Comparison of ENCODE assay signal across 1 cellular context in the genomic region with DNA sequence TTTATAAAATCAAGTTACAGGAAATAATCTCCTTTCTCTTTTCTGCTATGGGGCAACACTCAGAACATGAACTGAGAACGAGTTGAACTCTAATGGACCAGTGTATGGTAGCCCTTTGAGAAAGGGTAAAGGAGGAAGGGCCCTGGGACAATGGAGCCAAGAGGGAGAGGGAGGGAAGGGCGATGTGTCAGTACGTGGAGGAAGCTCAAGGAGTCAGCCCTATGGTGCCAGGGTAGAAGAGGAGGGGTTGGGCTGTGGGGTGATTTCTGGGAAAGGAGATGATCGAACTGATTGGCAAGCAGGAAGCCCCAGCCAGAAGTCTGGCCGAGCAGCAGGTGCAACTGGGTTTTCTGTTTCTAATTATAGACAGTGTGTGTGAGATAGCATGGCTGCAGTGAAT.
TF ChIP-seq lines count a peak whose summit lies in the region.

No MANE protein-coding gene starts in this region.

TF ChIP-seq in K562, 482 proteins besides CTCF, POLR2A, EP300 and RAD21 (continued from another document and continues in another):
- TF ChIP-seq, protein P1, sequence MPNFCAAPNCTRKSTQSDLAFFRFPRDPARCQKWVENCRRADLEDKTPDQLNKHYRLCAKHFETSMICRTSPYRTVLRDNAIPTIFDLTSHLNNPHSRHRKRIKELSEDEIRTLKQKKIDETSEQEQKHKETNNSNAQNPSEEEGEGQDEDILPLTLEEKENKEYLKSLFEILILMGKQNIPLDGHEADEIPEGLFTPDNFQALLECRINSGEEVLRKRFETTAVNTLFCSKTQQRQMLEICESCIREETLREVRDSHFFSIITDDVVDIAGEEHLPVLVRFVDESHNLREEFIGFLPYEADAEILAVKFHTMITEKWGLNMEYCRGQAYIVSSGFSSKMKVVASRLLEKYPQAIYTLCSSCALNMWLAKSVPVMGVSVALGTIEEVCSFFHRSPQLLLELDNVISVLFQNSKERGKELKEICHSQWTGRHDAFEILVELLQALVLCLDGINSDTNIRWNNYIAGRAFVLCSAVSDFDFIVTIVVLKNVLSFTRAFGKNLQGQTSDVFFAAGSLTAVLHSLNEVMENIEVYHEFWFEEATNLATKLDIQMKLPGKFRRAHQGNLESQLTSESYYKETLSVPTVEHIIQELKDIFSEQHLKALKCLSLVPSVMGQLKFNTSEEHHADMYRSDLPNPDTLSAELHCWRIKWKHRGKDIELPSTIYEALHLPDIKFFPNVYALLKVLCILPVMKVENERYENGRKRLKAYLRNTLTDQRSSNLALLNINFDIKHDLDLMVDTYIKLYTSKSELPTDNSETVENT (CRISPR knock-in tag; IDR thresholded peaks at IDR 0.05): no peak
- peak; percentile 18; the same call in 1 of the 2 replicates for TF ChIP-seq ZNF766 (CRISPR knock-in tag; conservative IDR thresholded peaks at IDR 0.05)
- TF ChIP-seq, protein P2, sequence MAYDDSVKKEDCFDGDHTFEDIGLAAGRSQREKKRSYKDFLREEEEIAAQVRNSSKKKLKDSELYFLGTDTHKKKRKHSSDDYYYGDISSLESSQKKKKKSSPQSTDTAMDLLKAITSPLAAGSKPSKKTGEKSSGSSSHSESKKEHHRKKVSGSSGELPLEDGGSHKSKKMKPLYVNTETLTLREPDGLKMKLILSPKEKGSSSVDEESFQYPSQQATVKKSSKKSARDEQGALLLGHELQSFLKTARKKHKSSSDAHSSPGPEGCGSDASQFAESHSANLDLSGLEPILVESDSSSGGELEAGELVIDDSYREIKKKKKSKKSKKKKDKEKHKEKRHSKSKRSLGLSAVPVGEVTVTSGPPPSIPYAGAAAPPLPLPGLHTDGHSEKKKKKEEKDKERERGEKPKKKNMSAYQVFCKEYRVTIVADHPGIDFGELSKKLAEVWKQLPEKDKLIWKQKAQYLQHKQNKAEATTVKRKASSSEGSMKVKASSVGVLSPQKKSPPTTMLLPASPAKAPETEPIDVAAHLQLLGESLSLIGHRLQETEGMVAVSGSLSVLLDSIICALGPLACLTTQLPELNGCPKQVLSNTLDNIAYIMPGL (CRISPR knock-in tag; IDR thresholded peaks at IDR 0.05): no peak
- no peak for TF ChIP-seq ZNF431 (CRISPR knock-in tag; IDR thresholded peaks at IDR 0.05)
- no peak for TF ChIP-seq CBX3 (IDR thresholded peaks at IDR 0.05; ENCODE audit: borderline replicate concordance in 1 of 2, low read length in 2 of 2)
- TF ChIP-seq ESRRA (IDR thresholded peaks at IDR 0.05; ENCODE audit: borderline replicate concordance, low read depth): no peak
- TF ChIP-seq MTA1 (IDR thresholded peaks at IDR 0.05; ENCODE audit: borderline replicate concordance): no peak
- TF ChIP-seq ZNF143 (CRISPR knock-in tag; IDR thresholded peaks at IDR 0.05): no peak
- TF ChIP-seq SAFB (IDR thresholded peaks at IDR 0.05; ENCODE audit: borderline replicate concordance, low read depth, low read length): no peak
- no peak for TF ChIP-seq CEBPB (tag; IDR thresholded peaks at IDR 0.05)
- no peak for TF ChIP-seq ZFP1 (CRISPR knock-in tag; IDR thresholded peaks at IDR 0.05)
- no peak for TF ChIP-seq RAD51 (IDR thresholded peaks at IDR 0.05; ENCODE audit: borderline replicate concordance, low read depth)
- no peak for TF ChIP-seq JUN (IDR thresholded peaks at IDR 0.05; ENCODE audit: borderline replicate concordance, low read depth, low read length)
- TF ChIP-seq JUN (CRISPR knock-in tag; IDR thresholded peaks at IDR 0.05; ENCODE audit: borderline replicate concordance): no peak
- TF ChIP-seq NR4A1 (CRISPR knock-in tag; IDR thresholded peaks at IDR 0.05): no peak
- peak; percentile 44; the same call in 1 of the 2 replicates for TF ChIP-seq NR4A1 (tag; IDR thresholded peaks at IDR 0.05)
- TF ChIP-seq, protein P3, sequence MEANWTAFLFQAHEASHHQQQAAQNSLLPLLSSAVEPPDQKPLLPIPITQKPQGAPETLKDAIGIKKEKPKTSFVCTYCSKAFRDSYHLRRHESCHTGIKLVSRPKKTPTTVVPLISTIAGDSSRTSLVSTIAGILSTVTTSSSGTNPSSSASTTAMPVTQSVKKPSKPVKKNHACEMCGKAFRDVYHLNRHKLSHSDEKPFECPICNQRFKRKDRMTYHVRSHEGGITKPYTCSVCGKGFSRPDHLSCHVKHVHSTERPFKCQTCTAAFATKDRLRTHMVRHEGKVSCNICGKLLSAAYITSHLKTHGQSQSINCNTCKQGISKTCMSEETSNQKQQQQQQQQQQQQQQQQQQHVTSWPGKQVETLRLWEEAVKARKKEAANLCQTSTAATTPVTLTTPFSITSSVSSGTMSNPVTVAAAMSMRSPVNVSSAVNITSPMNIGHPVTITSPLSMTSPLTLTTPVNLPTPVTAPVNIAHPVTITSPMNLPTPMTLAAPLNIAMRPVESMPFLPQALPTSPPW (CRISPR knock-in tag; IDR thresholded peaks at IDR 0.05): peak; percentile 56
- no peak for TF ChIP-seq TCF7L2 (IDR thresholded peaks at IDR 0.05; ENCODE audit: low read depth, low read length)
- TF ChIP-seq SRSF9 (IDR thresholded peaks at IDR 0.05; ENCODE audit: borderline replicate concordance, low read depth, low read length): no peak
- no peak for TF ChIP-seq ZNF444 (CRISPR knock-in tag; IDR thresholded peaks at IDR 0.05)
- TF ChIP-seq, protein P4, sequence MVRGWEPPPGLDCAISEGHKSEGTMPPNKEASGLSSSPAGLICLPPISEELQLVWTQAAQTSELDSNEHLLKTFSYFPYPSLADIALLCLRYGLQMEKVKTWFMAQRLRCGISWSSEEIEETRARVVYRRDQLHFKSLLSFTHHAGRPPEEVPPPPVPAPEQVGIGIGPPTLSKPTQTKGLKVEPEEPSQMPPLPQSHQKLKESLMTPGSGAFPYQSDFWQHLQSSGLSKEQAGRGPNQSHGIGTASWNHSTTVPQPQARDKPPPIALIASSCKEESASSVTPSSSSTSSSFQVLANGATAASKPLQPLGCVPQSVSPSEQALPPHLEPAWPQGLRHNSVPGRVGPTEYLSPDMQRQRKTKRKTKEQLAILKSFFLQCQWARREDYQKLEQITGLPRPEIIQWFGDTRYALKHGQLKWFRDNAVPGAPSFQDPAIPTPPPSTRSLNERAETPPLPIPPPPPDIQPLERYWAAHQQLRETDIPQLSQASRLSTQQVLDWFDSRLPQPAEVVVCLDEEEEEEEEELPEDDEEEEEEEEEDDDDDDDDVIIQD (CRISPR knock-in tag; IDR thresholded peaks at IDR 0.05): no peak
- TF ChIP-seq SMARCC2 (IDR thresholded peaks at IDR 0.05; ENCODE audit: low read depth): no peak
- TF ChIP-seq, protein P5, sequence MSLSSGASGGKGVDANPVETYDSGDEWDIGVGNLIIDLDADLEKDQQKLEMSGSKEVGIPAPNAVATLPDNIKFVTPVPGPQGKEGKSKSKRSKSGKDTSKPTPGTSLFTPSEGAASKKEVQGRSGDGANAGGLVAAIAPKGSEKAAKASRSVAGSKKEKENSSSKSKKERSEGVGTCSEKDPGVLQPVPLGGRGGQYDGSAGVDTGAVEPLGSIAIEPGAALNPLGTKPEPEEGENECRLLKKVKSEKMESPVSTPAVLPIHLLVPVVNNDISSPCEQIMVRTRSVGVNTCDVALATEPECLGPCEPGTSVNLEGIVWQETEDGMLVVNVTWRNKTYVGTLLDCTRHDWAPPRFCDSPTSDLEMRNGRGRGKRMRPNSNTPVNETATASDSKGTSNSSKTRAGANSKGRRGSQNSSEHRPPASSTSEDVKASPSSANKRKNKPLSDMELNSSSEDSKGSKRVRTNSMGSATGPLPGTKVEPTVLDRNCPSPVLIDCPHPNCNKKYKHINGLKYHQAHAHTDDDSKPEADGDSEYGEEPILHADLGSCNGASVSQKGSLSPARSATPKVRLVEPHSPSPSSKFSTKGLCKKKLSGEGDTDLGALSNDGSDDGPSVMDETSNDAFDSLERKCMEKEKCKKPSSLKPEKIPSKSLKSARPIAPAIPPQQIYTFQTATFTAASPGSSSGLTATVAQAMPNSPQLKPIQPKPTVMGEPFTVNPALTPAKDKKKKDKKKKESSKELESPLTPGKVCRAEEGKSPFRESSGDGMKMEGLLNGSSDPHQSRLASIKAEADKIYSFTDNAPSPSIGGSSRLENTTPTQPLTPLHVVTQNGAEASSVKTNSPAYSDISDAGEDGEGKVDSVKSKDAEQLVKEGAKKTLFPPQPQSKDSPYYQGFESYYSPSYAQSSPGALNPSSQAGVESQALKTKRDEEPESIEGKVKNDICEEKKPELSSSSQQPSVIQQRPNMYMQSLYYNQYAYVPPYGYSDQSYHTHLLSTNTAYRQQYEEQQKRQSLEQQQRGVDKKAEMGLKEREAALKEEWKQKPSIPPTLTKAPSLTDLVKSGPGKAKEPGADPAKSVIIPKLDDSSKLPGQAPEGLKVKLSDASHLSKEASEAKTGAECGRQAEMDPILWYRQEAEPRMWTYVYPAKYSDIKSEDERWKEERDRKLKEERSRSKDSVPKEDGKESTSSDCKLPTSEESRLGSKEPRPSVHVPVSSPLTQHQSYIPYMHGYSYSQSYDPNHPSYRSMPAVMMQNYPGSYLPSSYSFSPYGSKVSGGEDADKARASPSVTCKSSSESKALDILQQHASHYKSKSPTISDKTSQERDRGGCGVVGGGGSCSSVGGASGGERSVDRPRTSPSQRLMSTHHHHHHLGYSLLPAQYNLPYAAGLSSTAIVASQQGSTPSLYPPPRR (CRISPR knock-in tag; IDR thresholded peaks at IDR 0.05; ENCODE audit: borderline replicate concordance): no peak
- TF ChIP-seq BRD9 (IDR thresholded peaks at IDR 0.05; ENCODE audit: low read depth, partially characterized antibody): peak; percentile 51
- TF ChIP-seq EP400 (IDR thresholded peaks at IDR 0.05): 0 out of 2 replicates have a peak, but pooled peaks have one; percentile 19
- TF ChIP-seq NR2C2 (CRISPR knock-in tag; IDR thresholded peaks at IDR 0.05): no peak
- 0 out of 2 replicates have a peak, but pooled peaks have one; percentile 34 for TF ChIP-seq NR2C2 (tag; IDR thresholded peaks at IDR 0.05)
- TF ChIP-seq, protein P6, sequence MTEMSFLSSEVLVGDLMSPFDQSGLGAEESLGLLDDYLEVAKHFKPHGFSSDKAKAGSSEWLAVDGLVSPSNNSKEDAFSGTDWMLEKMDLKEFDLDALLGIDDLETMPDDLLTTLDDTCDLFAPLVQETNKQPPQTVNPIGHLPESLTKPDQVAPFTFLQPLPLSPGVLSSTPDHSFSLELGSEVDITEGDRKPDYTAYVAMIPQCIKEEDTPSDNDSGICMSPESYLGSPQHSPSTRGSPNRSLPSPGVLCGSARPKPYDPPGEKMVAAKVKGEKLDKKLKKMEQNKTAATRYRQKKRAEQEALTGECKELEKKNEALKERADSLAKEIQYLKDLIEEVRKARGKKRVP (CRISPR knock-in tag; IDR thresholded peaks at IDR 0.05): no peak
- no peak for TF ChIP-seq TEAD4 (IDR thresholded peaks at IDR 0.05; ENCODE audit: low read length)
- TF ChIP-seq TEAD4 (CRISPR knock-in tag; IDR thresholded peaks at IDR 0.05; ENCODE audit: borderline replicate concordance): no peak
- TF ChIP-seq, protein P7, sequence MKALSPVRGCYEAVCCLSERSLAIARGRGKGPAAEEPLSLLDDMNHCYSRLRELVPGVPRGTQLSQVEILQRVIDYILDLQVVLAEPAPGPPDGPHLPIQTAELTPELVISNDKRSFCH (CRISPR knock-in tag; IDR thresholded peaks at IDR 0.05): no peak
- TF ChIP-seq, protein P7 (tag; IDR thresholded peaks at IDR 0.05): no peak
- TF ChIP-seq ZNF184 (CRISPR knock-in tag; IDR thresholded peaks at IDR 0.05): no peak
- TF ChIP-seq, protein P8, sequence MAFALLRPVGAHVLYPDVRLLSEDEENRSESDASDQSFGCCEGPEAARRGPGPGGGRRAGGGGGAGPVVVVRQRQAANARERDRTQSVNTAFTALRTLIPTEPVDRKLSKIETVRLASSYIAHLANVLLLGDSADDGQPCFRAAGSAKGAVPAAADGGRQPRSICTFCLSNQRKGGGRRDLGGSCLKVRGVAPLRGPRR (CRISPR knock-in tag; IDR thresholded peaks at IDR 0.05): no peak
- no peak for TF ChIP-seq RBFOX2 (IDR thresholded peaks at IDR 0.05; ENCODE audit: low read depth, low read length)
- no peak for TF ChIP-seq SPI1 (IDR thresholded peaks at IDR 0.05; ENCODE audit: borderline replicate concordance, low read depth, low read length)
- TF ChIP-seq KAT2B (IDR thresholded peaks at IDR 0.05; ENCODE audit: low read depth, low read length): no peak
- TF ChIP-seq, protein P9, sequence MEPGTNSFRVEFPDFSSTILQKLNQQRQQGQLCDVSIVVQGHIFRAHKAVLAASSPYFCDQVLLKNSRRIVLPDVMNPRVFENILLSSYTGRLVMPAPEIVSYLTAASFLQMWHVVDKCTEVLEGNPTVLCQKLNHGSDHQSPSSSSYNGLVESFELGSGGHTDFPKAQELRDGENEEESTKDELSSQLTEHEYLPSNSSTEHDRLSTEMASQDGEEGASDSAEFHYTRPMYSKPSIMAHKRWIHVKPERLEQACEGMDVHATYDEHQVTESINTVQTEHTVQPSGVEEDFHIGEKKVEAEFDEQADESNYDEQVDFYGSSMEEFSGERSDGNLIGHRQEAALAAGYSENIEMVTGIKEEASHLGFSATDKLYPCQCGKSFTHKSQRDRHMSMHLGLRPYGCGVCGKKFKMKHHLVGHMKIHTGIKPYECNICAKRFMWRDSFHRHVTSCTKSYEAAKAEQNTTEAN (CRISPR knock-in tag; IDR thresholded peaks at IDR 0.05): no peak
- TF ChIP-seq ILK (tag; IDR thresholded peaks at IDR 0.05; ENCODE audit: borderline replicate concordance, low read depth): no peak
- TF ChIP-seq ARHGAP35 (IDR thresholded peaks at IDR 0.05; ENCODE audit: partially characterized antibody): no peak
- TF ChIP-seq ZNF778 (CRISPR knock-in tag; IDR thresholded peaks at IDR 0.05): no peak
- TF ChIP-seq CREB1 (IDR thresholded peaks at IDR 0.05): no peak
- TF ChIP-seq CREB1 (CRISPR knock-in tag; IDR thresholded peaks at IDR 0.05): no peak
- no peak for TF ChIP-seq MYC (IDR thresholded peaks at IDR 0.05; ENCODE audit: low read depth, low read length)
- TF ChIP-seq MYC (CRISPR knock-in tag; IDR thresholded peaks at IDR 0.05; ENCODE audit: borderline replicate concordance, low read depth): no peak
- TF ChIP-seq SIN3A (IDR thresholded peaks at IDR 0.05; ENCODE audit: borderline replicate concordance in 2 of 2, control insufficient read depth in 1 of 2, low read depth in 2 of 2, low read length in 2 of 2): no peak
- no peak for TF ChIP-seq ZNF354B (CRISPR knock-in tag; IDR thresholded peaks at IDR 0.05)
- TF ChIP-seq, protein P10, sequence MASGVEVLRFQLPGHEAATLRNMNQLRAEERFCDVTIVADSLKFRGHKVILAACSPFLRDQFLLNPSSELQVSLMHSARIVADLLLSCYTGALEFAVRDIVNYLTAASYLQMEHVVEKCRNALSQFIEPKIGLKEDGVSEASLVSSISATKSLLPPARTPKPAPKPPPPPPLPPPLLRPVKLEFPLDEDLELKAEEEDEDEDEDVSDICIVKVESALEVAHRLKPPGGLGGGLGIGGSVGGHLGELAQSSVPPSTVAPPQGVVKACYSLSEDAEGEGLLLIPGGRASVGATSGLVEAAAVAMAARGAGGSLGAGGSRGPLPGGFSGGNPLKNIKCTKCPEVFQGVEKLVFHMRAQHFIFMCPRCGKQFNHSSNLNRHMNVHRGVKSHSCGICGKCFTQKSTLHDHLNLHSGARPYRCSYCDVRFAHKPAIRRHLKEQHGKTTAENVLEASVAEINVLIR (CRISPR knock-in tag; IDR thresholded peaks at IDR 0.05): no peak
